22 cellular contexts compared by ENCODE assay signal in genomic region chr1:233575450-233575849, GRCh38. TPM values are rescaled to one million over a fixed set of nuclear protein-coding genes. Genes with fewer than 3 reads are reported as not detected.
"Had no signal": no experiment of that assay in that cellular context is flagged by ENCODE, and none has a peak within 500 bp of the region (broad histone marks: within the 10 kb centered on the region; RNA-seq: fewer than 3 reads in every experiment).

No MANE protein-coding gene starts in this region.

- DNase-seq: dermis blood vessel endothelial cell; dorsolateral prefrontal cortex; effector CD4-positive, alpha-beta T cell; effector memory CD4-positive, alpha-beta T cell; foreskin keratinocyte; heart left ventricle; left cardiac atrium; left lung; left ventricle myocardium superior; lower lobe of right lung; mesenchymal stem cell; mucosa of descending colon; naive B cell had no signal

- H3K27me3 ChIP-seq: gastroesophageal sphincter, heart left ventricle, hepatocyte, left lung had no signal

- H3K4me2 ChIP-seq: hepatocyte had no signal

- FAIRE-seq: endothelial cell of umbilical vein, frontal cortex, islet of Langerhans, keratinocyte had no signal

- H3K79me2 ChIP-seq: hepatocyte had no signal

- H3K9me3 ChIP-seq: left lung, lower lobe of right lung, mucosa of descending colon had no signal

- H3K4me1 ChIP-seq: esophagus muscularis mucosa, foreskin keratinocyte, gastroesophageal sphincter, heart left ventricle, left lung, lower lobe of right lung had no signal

- H3K4me3 ChIP-seq: coronary artery, dorsolateral prefrontal cortex, esophagus muscularis mucosa, gastroesophageal sphincter, heart left ventricle, hepatocyte, left lung, lower lobe of right lung, mucosa of descending colon had no signal

- H3K27ac ChIP-seq: coronary artery, dorsolateral prefrontal cortex, esophagus muscularis mucosa, foreskin keratinocyte, gastroesophageal sphincter, heart left ventricle, hepatocyte, left lung, lower lobe of right lung had no signal

- H3K36me3 ChIP-seq: esophagus muscularis mucosa, gastroesophageal sphincter, heart left ventricle, left lung, lower lobe of right lung had no signal

- H2AFZ ChIP-seq: hepatocyte had no signal

- ATAC-seq: foreskin keratinocyte, gastroesophageal sphincter, heart left ventricle, left cardiac atrium, left lung, left ventricle myocardium superior, lower lobe of right lung, mucosa of descending colon had no signal

RNA-seq across cellular contexts. Expression of gene KCNK1, which starts 38.5 kb away (rescaled TPM):
- total RNA-seq: myocyte had no signal
